15 cellular contexts compared by ENCODE assay signal in the genomic region with DNA sequence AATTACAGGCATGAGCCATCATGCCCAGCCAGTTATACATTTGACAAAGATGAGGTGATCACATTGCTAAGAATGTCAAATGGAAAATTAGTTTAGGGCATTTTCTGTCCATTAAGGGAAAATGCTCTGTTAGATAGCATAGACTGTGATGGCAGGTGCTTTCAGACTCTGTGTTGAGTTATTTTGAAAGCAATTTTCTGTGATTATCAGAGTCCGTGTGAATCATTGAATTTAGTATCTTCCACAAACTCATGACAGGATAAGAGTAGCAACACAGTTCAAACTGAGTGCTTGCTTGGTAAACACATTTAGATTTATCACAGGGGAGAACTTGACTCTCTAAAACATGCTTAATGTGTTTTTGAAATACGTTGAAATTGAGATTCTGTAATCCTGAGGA.
DNase-seq lines count a peak whose midpoint lies in the region; ATAC-seq lines count a peak whose summit lies in the region.
"Had no signal": no experiment of that assay in that cellular context is flagged by ENCODE, and none has a peak within 500 bp of the region (broad histone marks: within the 10 kb centered on the region; RNA-seq: fewer than 3 reads in every experiment).

No MANE protein-coding gene starts in this region.

- ATAC-seq in stimulated activated effector memory CD8-positive, alpha-beta T cell treated with anti-CD3 and anti-CD28 coated beads, Interleukin-12 subunit alpha, Interleukin-12 subunit beta, amount 100 ng/mL, for 72 hours: peak; percentile 51
- ATAC-seq: CD8-positive, alpha-beta T cell had no signal

- no peak overlapping the region for H3K4me3 Mint-ChIP-seq in activated T-cell treated with anti-CD3 and anti-CD28 coated beads, Interleukin-2, amount 50 U/mL, for 24 hours
- H3K4me3 Mint-ChIP-seq in stimulated activated effector memory CD8-positive, alpha-beta T cell treated with anti-CD3 and anti-CD28 coated beads, Interleukin-12 subunit alpha, Interleukin-12 subunit beta, amount 100 ng/mL, for 72 hours: no peak overlapping the region
- no peak overlapping the region for H3K4me3 Mint-ChIP-seq in activated T-helper 1 cell treated with anti-CD3 and anti-CD28 coated beads, Interleukin-12 subunit alpha, Interleukin-12 subunit beta, Interleukin-2, Interleukin-4 antibody, amounts not matched to agents 30 ng/mL and 10 ng/mL and 1 ng/mL, durations not matched to agents 14 hours and 24 hours and 36 hours
- H3K4me3 Mint-ChIP-seq: B cell; CD8-positive, alpha-beta T cell had no signal

- no peak for DNase-seq in activated T-cell treated with anti-CD3 and anti-CD28 coated beads, Interleukin-2, amount 50 U/mL, for 24 hours
- DNase-seq in activated T-cell treated with anti-CD3 and anti-CD28 coated beads, Interleukin-2, amount 50 U/mL, for 48 hours: no peak
- DNase-seq in NCI-H2227 (lab: John Stamatoyannopoulos, UW; ENCODE audit: unreplicated experiment) (peak; percentile 23), amniotic epithelial cell (ENCODE audit: low read depth) (peak; percentile 25), SW480 (ENCODE audit: low spot score) (no peak), GF-D8 (lab: John Stamatoyannopoulos, UW) (no peak)
- no peak for DNase-seq in stimulated activated effector memory CD8-positive, alpha-beta T cell treated with anti-CD3 and anti-CD28 coated beads, Interleukin-12 subunit alpha, Interleukin-12 subunit beta, amount 100 ng/mL, for 72 hours (ENCODE audit: low spot score in 2 of 2)
- DNase-seq in activated T-helper 1 cell treated with anti-CD3 and anti-CD28 coated beads, Interleukin-12 subunit alpha, Interleukin-12 subunit beta, Interleukin-2, Interleukin-4 antibody, amounts not matched to agents 30 ng/mL and 10 ng/mL and 1 ng/mL, durations not matched to agents 14 hours and 24 hours and 36 hours (ENCODE audit: low spot score): no peak
- DNase-seq: CD8-positive, alpha-beta T cell; DMS 273 treated with DMSO at 0.1 percent for 48 hours; DMS53; DND-41; EL; HCEC 1CT had no signal

- H3K27me3 Mint-ChIP-seq in activated T-cell treated with anti-CD3 and anti-CD28 coated beads, Interleukin-2, amount 50 U/mL, for 24 hours: no peaks in the 10 kb centered on the region
- no peaks in the 10 kb centered on the region for H3K27me3 Mint-ChIP-seq in activated T-helper 1 cell treated with anti-CD3 and anti-CD28 coated beads, Interleukin-12 subunit alpha, Interleukin-12 subunit beta, Interleukin-2, Interleukin-4 antibody, amounts not matched to agents 30 ng/mL and 10 ng/mL and 1 ng/mL, durations not matched to agents 14 hours and 24 hours and 36 hours (ENCODE audit: insufficient read depth)
- H3K27me3 Mint-ChIP-seq: B cell had no signal

- intact Hi-C loops in activated T-helper 1 cell treated with anti-CD3 and anti-CD28 coated beads, Interleukin-12 subunit alpha, Interleukin-12 subunit beta, Interleukin-2, Interleukin-4 antibody, amounts not matched to agents 30 ng/mL and 10 ng/mL and 1 ng/mL, durations not matched to agents 14 hours and 24 hours and 36 hours (cut with micrococcal nuclease): no loop called here

- H3K36me3 Mint-ChIP-seq in activated T-cell treated with anti-CD3 and anti-CD28 coated beads, Interleukin-2, amount 50 U/mL, for 24 hours (ENCODE audit: low read depth): peaks cover 85% of the 10 kb centered on the region
- peaks cover 90% of the 10 kb centered on the region for H3K36me3 Mint-ChIP-seq in stimulated activated effector memory CD8-positive, alpha-beta T cell treated with anti-CD3 and anti-CD28 coated beads, Interleukin-12 subunit alpha, Interleukin-12 subunit beta, amount 100 ng/mL, for 72 hours
- peaks cover 35% of the 10 kb centered on the region for H3K36me3 Mint-ChIP-seq in activated T-helper 1 cell treated with anti-CD3 and anti-CD28 coated beads, Interleukin-12 subunit alpha, Interleukin-12 subunit beta, Interleukin-2, Interleukin-4 antibody, amounts not matched to agents 30 ng/mL and 10 ng/mL and 1 ng/mL, durations not matched to agents 14 hours and 24 hours and 36 hours (ENCODE audit: low read depth)

- H3K9me3 Mint-ChIP-seq in activated T-cell treated with anti-CD3 and anti-CD28 coated beads, Interleukin-2, amount 50 U/mL, for 24 hours: no peaks in the 10 kb centered on the region
- H3K9me3 Mint-ChIP-seq in stimulated activated effector memory CD8-positive, alpha-beta T cell treated with anti-CD3 and anti-CD28 coated beads, Interleukin-12 subunit alpha, Interleukin-12 subunit beta, amount 100 ng/mL, for 72 hours: no peaks in the 10 kb centered on the region
- H3K9me3 Mint-ChIP-seq in activated T-helper 1 cell treated with anti-CD3 and anti-CD28 coated beads, Interleukin-12 subunit alpha, Interleukin-12 subunit beta, Interleukin-2, Interleukin-4 antibody, amounts not matched to agents 30 ng/mL and 10 ng/mL and 1 ng/mL, durations not matched to agents 14 hours and 24 hours and 36 hours: no peaks in the 10 kb centered on the region
- H3K9me3 Mint-ChIP-seq: CD8-positive, alpha-beta T cell had no signal

- peak overlapping the region; percentile 19 for H3K27ac Mint-ChIP-seq in activated T-cell treated with anti-CD3 and anti-CD28 coated beads, Interleukin-2, amount 50 U/mL, for 24 hours
- no peak overlapping the region for H3K27ac Mint-ChIP-seq in stimulated activated effector memory CD8-positive, alpha-beta T cell treated with anti-CD3 and anti-CD28 coated beads, Interleukin-12 subunit alpha, Interleukin-12 subunit beta, amount 100 ng/mL, for 72 hours
- no peak overlapping the region for H3K27ac Mint-ChIP-seq in activated T-helper 1 cell treated with anti-CD3 and anti-CD28 coated beads, Interleukin-12 subunit alpha, Interleukin-12 subunit beta, Interleukin-2, Interleukin-4 antibody, amounts not matched to agents 30 ng/mL and 10 ng/mL and 1 ng/mL, durations not matched to agents 14 hours and 24 hours and 36 hours
- H3K27ac Mint-ChIP-seq: B cell; CD8-positive, alpha-beta T cell had no signal

- H3K4me1 Mint-ChIP-seq in activated T-cell treated with anti-CD3 and anti-CD28 coated beads, Interleukin-2, amount 50 U/mL, for 24 hours (ENCODE audit: low read depth): peaks cover 34% of the 10 kb centered on the region
- H3K4me1 Mint-ChIP-seq in stimulated activated effector memory CD8-positive, alpha-beta T cell treated with anti-CD3 and anti-CD28 coated beads, Interleukin-12 subunit alpha, Interleukin-12 subunit beta, amount 100 ng/mL, for 72 hours: peaks cover 14% of the 10 kb centered on the region
- H3K4me1 Mint-ChIP-seq in activated T-helper 1 cell treated with anti-CD3 and anti-CD28 coated beads, Interleukin-12 subunit alpha, Interleukin-12 subunit beta, Interleukin-2, Interleukin-4 antibody, amounts not matched to agents 30 ng/mL and 10 ng/mL and 1 ng/mL, durations not matched to agents 14 hours and 24 hours and 36 hours (ENCODE audit: low read depth): peaks cover 12% of the 10 kb centered on the region
- H3K4me1 Mint-ChIP-seq: B cell had no signal

Comparison
In these comparisons a context has a peak if more than half of its experiments do, and no peak if none do; other contexts are left out.
1. DNase-seq: peak in NCI-H2227 (single experiment) and amniotic epithelial cell (single experiment); none in activated T-cell treated with anti-CD3 and anti-CD28 coated beads, Interleukin-2, amount 50 U/mL, for 24 hours (single experiment), activated T-cell treated with anti-CD3 and anti-CD28 coated beads, Interleukin-2, amount 50 U/mL, for 48 hours (0 of 2), stimulated activated effector memory CD8-positive, alpha-beta T cell treated with anti-CD3 and anti-CD28 coated beads, Interleukin-12 subunit alpha, Interleukin-12 subunit beta, amount 100 ng/mL, for 72 hours (0 of 2), activated T-helper 1 cell treated with anti-CD3 and anti-CD28 coated beads, Interleukin-12 subunit alpha, Interleukin-12 subunit beta, Interleukin-2, Interleukin-4 antibody, amounts not matched to agents 30 ng/mL and 10 ng/mL and 1 ng/mL, durations not matched to agents 14 hours and 24 hours and 36 hours (single experiment), SW480 (single experiment) and GF-D8 (single experiment).